Comparison of ENCODE assay signal across 13 cellular contexts in the genomic region with DNA sequence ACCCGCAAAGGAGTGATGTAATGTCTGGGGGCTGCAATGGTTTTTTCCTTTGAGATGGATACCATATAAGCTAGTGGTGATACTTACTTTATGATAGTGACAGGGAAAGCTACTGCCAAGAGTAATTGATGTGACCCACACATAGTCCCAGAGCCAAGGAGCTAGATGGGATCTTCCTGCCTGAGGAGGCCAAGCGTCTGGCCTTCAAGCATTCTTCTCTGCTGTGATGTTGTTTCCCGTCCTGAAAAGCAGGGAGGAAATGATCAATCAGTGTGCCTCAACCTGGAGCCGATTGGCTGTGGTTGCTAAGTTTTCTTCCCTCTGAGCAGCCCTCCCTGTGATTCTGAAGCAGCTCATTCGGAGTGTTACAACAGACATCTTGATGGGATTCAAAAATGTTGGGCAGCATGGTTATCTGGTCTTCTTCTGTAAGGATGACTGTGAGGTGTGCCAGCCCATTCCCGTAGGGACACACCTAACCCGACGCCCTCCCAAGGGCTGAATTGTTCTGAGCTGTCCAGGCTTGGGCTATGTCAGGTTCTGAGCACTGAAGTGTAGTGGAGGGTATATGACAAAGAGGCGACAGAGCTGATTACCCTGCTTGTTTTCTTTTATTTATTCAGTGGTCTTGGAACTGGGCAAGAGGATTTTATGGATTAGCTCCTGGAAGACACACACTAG. TPM values are rescaled to one million over a fixed set of nuclear protein-coding genes. Genes with fewer than 3 reads are reported as not detected.
DNase-seq lines count a peak whose midpoint lies in the region; ATAC-seq, FAIRE-seq and TF ChIP-seq lines count a peak whose summit lies in the region.
"Had no signal": no experiment of that assay in that cellular context is flagged by ENCODE, and none has a peak within 500 bp of the region (broad histone marks: within the 10 kb centered on the region; RNA-seq: fewer than 3 reads in every experiment).

No MANE protein-coding gene starts in this region.

- no peak for TF ChIP-seq RAD21 in HepG2 (CRISPR knock-in tag; IDR thresholded peaks at IDR 0.05)

- TF ChIP-seq POLR2A in heart left ventricle (IDR thresholded peaks at IDR 0.05) = no peak
- no peak for TF ChIP-seq POLR2A in HepG2 (IDR thresholded peaks at IDR 0.05; ENCODE audit: insufficient read depth in 1 of 2, low read depth in 2 of 2, low read length in 2 of 2)
- no peak for TF ChIP-seq POLR2A in stomach (IDR thresholded peaks at IDR 0.05)

- no peak for TF ChIP-seq EP300 in HepG2 (IDR thresholded peaks at IDR 0.05; ENCODE audit: low read depth in 2 of 2, low read length in 2 of 2)
- TF ChIP-seq EP300 in HepG2 (CRISPR knock-in tag; IDR thresholded peaks at IDR 0.05; ENCODE audit: borderline replicate concordance) = no peak
- TF ChIP-seq EP300 in stomach (IDR thresholded peaks at IDR 0.05) = no peak

- H3K9me3 Mint-ChIP-seq in astrocyte (ENCODE audit: unreplicated experiment) = peaks cover 2% of the 10 kb centered on the region
- H3K9me3 Mint-ChIP-seq: activated naive CD4-positive, alpha-beta T cell treated with anti-CD3 and anti-CD28 coated beads, Interleukin-2, amount 50 U/mL, for 72 hours had no signal

- no peak for TF ChIP-seq CTCF in heart left ventricle (IDR thresholded peaks at IDR 0.05)
- no peak for TF ChIP-seq CTCF in left ventricle myocardium inferior (IDR thresholded peaks at IDR 0.05; ENCODE audit: borderline replicate concordance)
- TF ChIP-seq CTCF in astrocyte (IDR thresholded peaks at IDR 0.05; ENCODE audit: insufficient read depth, low read depth, low read length) = no peak
- no peak for TF ChIP-seq CTCF in HepG2 (CRISPR knock-in tag; IDR thresholded peaks at IDR 0.05)
- no peak for TF ChIP-seq CTCF in stomach (IDR thresholded peaks at IDR 0.05)

- no peak overlapping the region for H3K4me3 Mint-ChIP-seq in astrocyte (ENCODE audit: unreplicated experiment)

- H3K27ac ChIP-seq in heart left ventricle = peak overlapping the region in 3 of 12 donors; percentile 12 to 17 (median 13)
- H3K27ac ChIP-seq in left ventricle myocardium inferior (replicated peaks) = no peak overlapping the region
- no peak overlapping the region for H3K27ac ChIP-seq in astrocyte (ENCODE audit: low read depth, low read length)
- H3K27ac ChIP-seq in HepG2 (ENCODE audit: extremely low read length, insufficient read depth, low read length) = peak overlapping the region; percentile 73
- peak overlapping the region; percentile 24 to 69 (median 36) for H3K27ac ChIP-seq in stomach

- H3K36me3 Mint-ChIP-seq in astrocyte (ENCODE audit: low read depth, unreplicated experiment) = peaks cover 11% of the 10 kb centered on the region

- H4K20me1 ChIP-seq in astrocyte (ENCODE audit: insufficient read depth, low read length) = peaks cover 57% of the 10 kb centered on the region
- no peaks in the 10 kb centered on the region; the same call in 1 of the 2 replicates for H4K20me1 ChIP-seq in HepG2 (ENCODE audit: insufficient read depth, low read length)

- in situ Hi-C loops in HepG2 (cut with HindIII; ENCODE audit: extremely low pct_ligation_motif_present, low pct_unique_long_range_greater_than_20kb) (no loop called here), ACHN (cut with HindIII; ENCODE audit: low pct_ligation_motif_present, low pct_unique_long_range_greater_than_20kb, low sequenced_read_pairs) (no loop called here)

- H3K4me1 ChIP-seq in heart left ventricle = peaks cover 0 to 35% (median 17%) of the 10 kb centered on the region in 12 donors
- H3K4me1 ChIP-seq in left ventricle myocardium inferior = peaks cover 27% of the 10 kb centered on the region
- no peaks in the 10 kb centered on the region for H3K4me1 ChIP-seq in astrocyte (ENCODE audit: insufficient read depth, low read length)
- peaks cover 87% of the 10 kb centered on the region for H3K4me1 ChIP-seq in HepG2 (ENCODE audit: insufficient read depth, low read length)
- peaks cover 15 to 80% (median 54%) of the 10 kb centered on the region in 4 donors for H3K4me1 ChIP-seq in stomach

- no peak overlapping the region for H3K4me2 ChIP-seq in astrocyte (ENCODE audit: low read length)
- peak overlapping the region; percentile 68 for H3K4me2 ChIP-seq in HepG2 (ENCODE audit: low read depth, low read length)

- no peaks in the 10 kb centered on the region for H3K36me3 ChIP-seq in heart left ventricle
- no peaks in the 10 kb centered on the region for H3K36me3 ChIP-seq in left ventricle myocardium inferior
- H3K36me3 ChIP-seq in astrocyte (ENCODE audit: insufficient read depth, low read length) = no peaks in the 10 kb centered on the region
- no peaks in the 10 kb centered on the region; a peak in 1 of 5 replicates for H3K36me3 ChIP-seq in HepG2 (replicated peaks in 1 of 2; ENCODE audit: control insufficient read depth in 1 of 2, insufficient read depth in 2 of 2, low read length in 2 of 2)
- no peaks in the 10 kb centered on the region for H3K36me3 ChIP-seq in stomach

- H3K9ac ChIP-seq in astrocyte (ENCODE audit: low read length) = no peak overlapping the region
- H3K9ac ChIP-seq in HepG2 (ENCODE audit: insufficient read depth, low read depth, low read length) = peak overlapping the region; percentile 47

- H3K79me2 ChIP-seq in astrocyte (ENCODE audit: insufficient read depth, low read length) (peaks cover 96% of the 10 kb centered on the region), HepG2 (ENCODE audit: insufficient read depth, low read length) (peaks cover 88% of the 10 kb centered on the region)

- no peak overlapping the region for H2AFZ ChIP-seq in astrocyte (ENCODE audit: low read depth, low read length)
- H2AFZ ChIP-seq in HepG2 (ENCODE audit: low read length) = no peak overlapping the region

- no peak for DNase-seq in heart left ventricle
- no peak for DNase-seq in left ventricle myocardium inferior
- DNase-seq in astrocyte (ENCODE audit: low read depth) = no peak
- no peak for DNase-seq in HepG2 (ENCODE audit: low spot score)
- DNase-seq in stomach = no peak
- DNase-seq in activated gamma-delta T cell treated with Interleukin-2 at 50 U/mL for 16 hours = no peak
- DNase-seq in activated effector memory CD4-positive, alpha-beta T cell treated with anti-CD3 and anti-CD28 coated beads, Interleukin-2, amount 50 U/mL, for 16 hours = no peak
- no peak for DNase-seq in ACHN
- DNase-seq: cortex of kidney; kidney; NCI-H1092; stimulated activated CD4-positive, alpha-beta T cell treated with anti-CD3 and anti-CD28 coated beads, Interleukin-15, amount 100 ng/mL, for 24 hours had no signal

- no peaks in the 10 kb centered on the region for H3K9me3 ChIP-seq in heart left ventricle
- no peaks in the 10 kb centered on the region for H3K9me3 ChIP-seq in left ventricle myocardium inferior (replicated peaks)
- no peaks in the 10 kb centered on the region for H3K9me3 ChIP-seq in astrocyte (ENCODE audit: insufficient read depth, low read depth, low read length)
- no peaks in the 10 kb centered on the region for H3K9me3 ChIP-seq in HepG2 (ENCODE audit: low read length)
- no peaks in the 10 kb centered on the region for H3K9me3 ChIP-seq in stomach

- H3K4me3 ChIP-seq in heart left ventricle (no peak overlapping the region), left ventricle myocardium inferior (no peak overlapping the region), astrocyte (ENCODE audit: insufficient read depth, low read depth, low read length) (no peak overlapping the region), HepG2 (replicated peaks in 1 of 3; ENCODE audit: insufficient read depth in 1 of 3, low read depth in 2 of 3, low read length in 3 of 3) (peak overlapping the region in 1 of 3 experiments; percentile 33; a peak in 3 of 6 replicates), stomach (no peak overlapping the region)

- FAIRE-seq in astrocyte (lab: Jason Lieb, UNC) = no peak
- no peak for FAIRE-seq in HepG2 (lab: Jason Lieb, UNC)
- FAIRE-seq: kidney had no signal

- H3K27me3 ChIP-seq in heart left ventricle (no peaks in the 10 kb centered on the region), left ventricle myocardium inferior (ENCODE audit: low read depth) (no peaks in the 10 kb centered on the region), astrocyte (ENCODE audit: insufficient read depth, low read length) (no peaks in the 10 kb centered on the region), HepG2 (ENCODE audit: control insufficient read depth in 1 of 2, insufficient read depth in 2 of 2, low read length in 2 of 2) (no peaks in the 10 kb centered on the region), stomach (no peaks in the 10 kb centered on the region)

- POLR2A ChIA-PET in HepG2 (lab: Yijun Ruan, JAX) = interaction anchor here (1.2 to 2.8 kb wide), 5 partner anchors 13 to 115 kb away, joined by 3 to 13 read pairs (median 7); no protein-coding TSS in a partner anchor

- 62 to 73% (median 65%) methylated on average over 9 of the region's 9 CpGs for WGBS in heart left ventricle, 4 donors
- 67% methylated on average over 9 of the region's 9 CpGs for WGBS in HepG2 (ENCODE audit: low lambda C conversion rate)
- WGBS in stomach, 5 donors = 61 to 72% (median 66%) methylated on average over 9 of the region's 9 CpGs

- no TSS peak for BruUV-seq in HepG2 (replicated peaks; lab: Mats Ljungman, UMichigan)

- CTCF ChIA-PET in HepG2 (lab: Yijun Ruan, JAX; ENCODE audit: low intra/inter-chr PET ratio, low total read pairs) = no interaction called here

- H3K27ac Mint-ChIP-seq in astrocyte (ENCODE audit: unreplicated experiment) = peak overlapping the region; percentile 29

- no peaks in the 10 kb centered on the region for H3K27me3 Mint-ChIP-seq in astrocyte (ENCODE audit: low read depth, unreplicated experiment)

- peak in 3 of 4 donors; percentile 20 to 61 (median 33) for ATAC-seq in heart left ventricle
- peak; percentile 75 for ATAC-seq in HepG2
- ATAC-seq: activated naive CD4-positive, alpha-beta T cell treated with anti-CD3 and anti-CD28 coated beads, Interleukin-2, amount 50 U/mL, for 72 hours had no signal

- H3K4me1 Mint-ChIP-seq in astrocyte (ENCODE audit: low read depth, unreplicated experiment) = peaks cover 37% of the 10 kb centered on the region

- intact Hi-C loops in heart left ventricle (cut with DNase I) = no loop called here
- intact Hi-C loops in left ventricle myocardium inferior (cut with micrococcal nuclease) = no loop called here
- intact Hi-C loops in HepG2 (cut with micrococcal nuclease; ENCODE audit: unreplicated experiment) = loop anchor here (2.0 kb wide), 1 partner anchor 17 kb away; no protein-coding TSS in a partner anchor
- intact Hi-C loops in stomach (cut with DNase I; ENCODE audit: low total_unique reads) = no loop called here

RNA-seq across cellular contexts. Expression of a gene that starts 56.7 kb away (rescaled TPM):
- total RNA-seq in heart left ventricle = 10 to 100 TPM in 7 of 9 donors, 1 to 10 TPM in 2; 7.6 to 26.6 (median 13.9) TPM
- 10 to 100 TPM in 1 of 2 donors, 1 to 10 TPM in 1; 4.5 to 53.7 TPM for polyA plus RNA-seq in heart left ventricle
- 9.6 TPM for total RNA-seq in left ventricle myocardium inferior
- total RNA-seq in astrocyte = 111 TPM in 2 replicates
- total RNA-seq in HepG2 (2016; rRNA removed; fragmentation: Illumina TruSeq; extraction: Trizol) = 61.2 and 64.3 TPM in 2 replicates
- total RNA-seq in HepG2 (2016; cell fraction: cytosol; rRNA removed; fragmentation: Illumina TruSeq; extraction: Trizol; ENCODE audit: low read depth) = 48.7 and 49.7 TPM in 2 replicates
- total RNA-seq in HepG2 (2016; cell fraction: insoluble cytoplasmic fraction; rRNA removed; fragmentation: Illumina TruSeq; extraction: Trizol) = 63.3 and 67.3 TPM in 2 replicates
- 50.4 and 50.6 TPM in 2 replicates for total RNA-seq in HepG2 (2016; cell fraction: membrane; rRNA removed; fragmentation: Illumina TruSeq; extraction: Trizol)
- 29.2 and 34.0 TPM in 2 replicates for total RNA-seq in HepG2 (2016; cell fraction: nucleus; rRNA removed; fragmentation: Illumina TruSeq; extraction: Trizol)
- polyA plus RNA-seq in HepG2 (2011; rRNA removed) = 67.7 and 78.0 TPM in 2 replicates
- polyA plus RNA-seq in HepG2 (2011; cell fraction: cytosol; rRNA removed) = 65.6 and 80.3 TPM in 2 replicates
- 37.2 and 37.9 TPM in 2 replicates for polyA plus RNA-seq in HepG2 (2011; cell fraction: nucleus; rRNA removed)
- 42.1 and 43.5 TPM in 2 replicates for polyA plus RNA-seq in HepG2 (2012)
- 37.9 and 42.9 TPM in 2 replicates for polyA plus RNA-seq in HepG2 (2016; cell fraction: cytosol; fragmentation: Illumina TruSeq; extraction: Trizol; ENCODE audit: low read depth)
- 73.9 and 74.9 TPM in 2 replicates for polyA plus RNA-seq in HepG2 (2016; cell fraction: insoluble cytoplasmic fraction; fragmentation: Illumina TruSeq; extraction: Trizol; ENCODE audit: low read depth)
- 38.1 and 41.9 TPM in 2 replicates for polyA plus RNA-seq in HepG2 (2016; cell fraction: membrane; fragmentation: Illumina TruSeq; extraction: Trizol; ENCODE audit: low read depth)
- polyA plus RNA-seq in HepG2 (2016; cell fraction: nucleus; fragmentation: Illumina TruSeq; extraction: Trizol; ENCODE audit: insufficient read depth, low read depth) = 50.4 and 61.3 TPM in 2 replicates
- polyA minus RNA-seq in HepG2 (2011; rRNA and poly(A)+ RNA removed; ENCODE audit: low replicate concordance) = 72.4 and 233 TPM in 2 replicates
- polyA minus RNA-seq in HepG2 (2011; cell fraction: cytosol; rRNA and poly(A)+ RNA removed) = 37.7 and 47.8 TPM in 2 replicates
- 32.8 and 33.9 TPM in 2 replicates for polyA minus RNA-seq in HepG2 (2011; cell fraction: nucleus; rRNA and poly(A)+ RNA removed)
- total RNA-seq in stomach = 10 to 100 TPM; 12.3 to 72.8 (median 40.4) TPM
- 10 to 100 TPM; 16.5 to 21.5 (median 20.5) TPM for polyA plus RNA-seq in stomach

Comparison
In these comparisons a context has a peak if more than half of its experiments do, and no peak if none do; other contexts are left out.
1. H3K27ac ChIP-seq: peak in HepG2 (single experiment) and stomach (5 of 5); none in left ventricle myocardium inferior (single experiment) and astrocyte (single experiment).